ENCODE assay signal across 8 cellular contexts in the genomic region with DNA sequence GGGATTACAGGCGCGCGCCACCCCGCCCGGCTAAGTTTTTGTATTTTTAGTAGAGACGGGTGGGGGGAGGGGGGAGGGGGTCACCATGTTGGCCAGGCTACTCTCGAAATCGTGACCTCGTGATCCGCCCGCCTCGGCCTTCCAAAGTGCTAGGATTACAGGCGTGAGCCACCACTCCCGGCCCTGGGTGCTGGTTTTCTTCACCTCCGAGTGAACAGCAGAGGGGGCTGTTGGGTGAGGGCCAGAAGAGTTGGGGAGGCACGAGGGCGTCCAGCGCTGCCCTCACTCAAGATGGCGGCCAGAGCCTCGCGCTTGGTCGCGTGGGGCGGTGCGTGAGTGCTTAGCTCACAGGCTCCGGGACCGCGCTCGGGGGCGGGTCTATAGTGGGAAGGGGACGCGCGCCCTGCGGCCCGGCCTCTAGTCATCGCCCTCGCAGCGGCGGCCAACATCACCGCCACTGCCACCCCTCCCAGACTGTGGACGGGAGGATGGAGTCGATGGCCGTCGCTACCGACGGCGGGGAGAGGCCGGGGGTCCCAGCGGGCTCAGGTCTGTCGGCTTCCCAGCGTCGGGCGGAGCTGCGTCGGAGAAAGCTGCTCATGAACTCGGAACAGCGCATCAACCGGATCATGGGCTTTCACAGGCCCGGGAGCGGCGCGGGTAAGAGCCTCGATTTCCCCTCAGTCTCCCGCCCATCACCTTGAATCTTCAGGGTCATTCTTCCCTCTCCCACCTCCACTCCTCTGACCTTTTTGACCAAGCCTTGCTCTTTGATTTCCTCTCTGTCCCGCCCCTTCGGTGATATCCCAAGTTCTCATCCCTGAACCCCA. TPM values are rescaled to one million over a fixed set of nuclear protein-coding genes. Genes with fewer than 3 reads are reported as not detected.
DNase-seq lines count a peak whose midpoint lies in the region; ATAC-seq and TF ChIP-seq lines count a peak whose summit lies in the region.

A gene (plus strand): TSS at position 416 of the 830 bp plus-strand sequence. CDS start 73 bp downstream, at position 489.

- WGBS in right lobe of liver (ENCODE audit: insufficient coverage, low coverage, low lambda C conversion rate, missing lambda C conversion rate) = 0% methylated on average over 8 of the region's 66 CpGs

- POLR2A ChIA-PET in CD4-positive, alpha-beta T cell (lab: Charles Lee) = interaction anchor here (0.6 to 3.8 kb wide), 21 partner anchors 20 to 1878 kb away, joined by 3 to 71 read pairs (median 5); a partner anchor contains a TSS
- POLR2A ChIA-PET in activated CD4-positive, alpha-beta memory T cell treated with anti-CD3 and anti-CD28 coated beads for 36 hours (lab: Charles Lee) = interaction anchor here (0.5 to 2.9 kb wide), 13 partner anchors 18 to 513 kb away, joined by 3 to 27 read pairs (median 6); a partner anchor contains a TSS

- peaks cover 0 to 8% (median 0%) of the 10 kb centered on the region in 4 donors for H3K4me1 ChIP-seq in right lobe of liver

- H3K36me3 ChIP-seq in right lobe of liver = peaks cover 0 to 4% (median 0%) of the 10 kb centered on the region in 4 donors

- no peaks in the 10 kb centered on the region for H3K27me3 ChIP-seq in CD4-positive, alpha-beta T cell (ENCODE audit: control insufficient read depth, insufficient read depth, low read length)
- H3K27me3 ChIP-seq in dorsolateral prefrontal cortex (no peaks in the 10 kb centered on the region), right lobe of liver (no peaks in the 10 kb centered on the region)

- peaks cover 34% of the 10 kb centered on the region for H3K36me3 Mint-ChIP-seq in CD4-positive, alpha-beta T cell (ENCODE audit: low read depth)
- peaks cover 5% of the 10 kb centered on the region for H3K36me3 Mint-ChIP-seq in activated CD4-positive, alpha-beta memory T cell treated with anti-CD3 and anti-CD28 coated beads for 36 hours

- H3K27me3 Mint-ChIP-seq in CD4-positive, alpha-beta T cell = no peaks in the 10 kb centered on the region
- no peaks in the 10 kb centered on the region for H3K27me3 Mint-ChIP-seq in activated CD4-positive, alpha-beta memory T cell treated with anti-CD3 and anti-CD28 coated beads for 36 hours

- TF ChIP-seq CTCF in CD4-positive, alpha-beta T cell (IDR thresholded peaks at IDR 0.05) = peak; percentile 63
- TF ChIP-seq CTCF in dorsolateral prefrontal cortex (IDR thresholded peaks at IDR 0.05 in 54 of 56, conservative IDR thresholded peaks at IDR 0.05 in 2 of 56; ENCODE audit: low read depth in 1 of 56, partially characterized antibody in 56 of 56) (peak in 50 of 56 donors; percentile 10 to 76 (median 47)), right lobe of liver (IDR thresholded peaks at IDR 0.05) (peak; percentile 54 to 64 (median 58))

- DNase-seq in CD4-positive, alpha-beta T cell = peak; percentile 92 to 97 (median 96)
- DNase-seq in NCI-H82 (lab: John Stamatoyannopoulos, UW) = peak; percentile 98
- peak; percentile 98 for DNase-seq in activated CD4-positive, alpha-beta memory T cell treated with anti-CD3 and anti-CD28 coated beads for 36 hours
- DNase-seq in dorsolateral prefrontal cortex = peak; percentile 96 to 99 (median 97)
- DNase-seq in right lobe of liver = peak; percentile 99
- peak; percentile 95 to 97 for DNase-seq in stimulated activated CD4-positive, alpha-beta T cell treated with anti-CD3 and anti-CD28 coated beads, Interleukin-4, amount 100 ng/mL, for 4 hours

- peak; percentile 96 for ATAC-seq in CD4-positive, alpha-beta T cell (ENCODE audit: poor library complexity)
- ATAC-seq in GM19397 (IDR thresholded peaks at IDR 0.05; ENCODE audit: unreplicated experiment) = peak; percentile 98
- peak; percentile 96 for ATAC-seq in HG03571 (IDR thresholded peaks at IDR 0.05; ENCODE audit: unreplicated experiment)
- ATAC-seq in right lobe of liver = peak; percentile 97 to 99 (median 98)

- H3K4me3 Mint-ChIP-seq in CD4-positive, alpha-beta T cell = peak within 1 kb of the TSS; percentile 92
- peak within 1 kb of the TSS; percentile 95 for H3K4me3 Mint-ChIP-seq in activated CD4-positive, alpha-beta memory T cell treated with anti-CD3 and anti-CD28 coated beads for 36 hours

- peak within 1 kb of the TSS; percentile 63 to 100 (median 94) for H3K4me3 ChIP-seq in dorsolateral prefrontal cortex
- peak within 1 kb of the TSS; percentile 74 to 92 (median 82) for H3K4me3 ChIP-seq in right lobe of liver

- H3K27ac ChIP-seq in CD4-positive, alpha-beta T cell (ENCODE audit: low read depth, low read length) = peak within 1 kb of the TSS; percentile 77
- H3K27ac ChIP-seq in dorsolateral prefrontal cortex (peak within 1 kb of the TSS; percentile 78 to 98 (median 95)), right lobe of liver (peak within 1 kb of the TSS; percentile 82 to 85 (median 84))

- H3K9me3 ChIP-seq in CD4-positive, alpha-beta T cell (ENCODE audit: control insufficient read depth, low read length) = no peaks in the 10 kb centered on the region
- H3K9me3 ChIP-seq in right lobe of liver = no peaks in the 10 kb centered on the region

- H3K4me1 Mint-ChIP-seq in CD4-positive, alpha-beta T cell (ENCODE audit: low read depth) = peaks cover 34% of the 10 kb centered on the region
- H3K4me1 Mint-ChIP-seq in activated CD4-positive, alpha-beta memory T cell treated with anti-CD3 and anti-CD28 coated beads for 36 hours (ENCODE audit: low read depth) = peaks cover 24% of the 10 kb centered on the region

- intact Hi-C loops in CD4-positive, alpha-beta T cell (cut with DNase I, micrococcal nuclease) = loop anchor here (1.0 to 10.0 kb wide), 13 partner anchors 20 to 734 kb away; a partner anchor contains a TSS
- intact Hi-C loops in activated CD4-positive, alpha-beta memory T cell treated with anti-CD3 and anti-CD28 coated beads for 36 hours (cut with micrococcal nuclease) = loop anchor here (1.0 to 10.0 kb wide), 13 partner anchors 20 to 734 kb away; a partner anchor contains a TSS
- intact Hi-C loops in dorsolateral prefrontal cortex (cut with DNase I) (loop anchor here (2.0 to 10.0 kb wide), 9 partner anchors 20 to 434 kb away; a partner anchor contains a TSS), right lobe of liver (cut with DNase I) (no loop called here)

- CTCF ChIA-PET in CD4-positive, alpha-beta T cell (lab: Charles Lee) = interaction anchor here (0.5 to 5.5 kb wide), 18 partner anchors 12 to 699 kb away, joined by 3 to 78 read pairs (median 3); a partner anchor contains a TSS
- CTCF ChIA-PET in activated CD4-positive, alpha-beta memory T cell treated with anti-CD3 and anti-CD28 coated beads for 36 hours (lab: Charles Lee) = interaction anchor here (0.6 to 3.5 kb wide), 22 partner anchors 11 to 598 kb away, joined by 3 to 21 read pairs (median 4); a partner anchor contains a TSS

- peak within 1 kb of the TSS; percentile 86 for H3K27ac Mint-ChIP-seq in CD4-positive, alpha-beta T cell
- peak within 1 kb of the TSS; percentile 89 for H3K27ac Mint-ChIP-seq in activated CD4-positive, alpha-beta memory T cell treated with anti-CD3 and anti-CD28 coated beads for 36 hours

- H3K9me3 Mint-ChIP-seq in CD4-positive, alpha-beta T cell = no peaks in the 10 kb centered on the region
- no peaks in the 10 kb centered on the region for H3K9me3 Mint-ChIP-seq in activated CD4-positive, alpha-beta memory T cell treated with anti-CD3 and anti-CD28 coated beads for 36 hours

- peak; percentile 90 for TF ChIP-seq POLR2A in right lobe of liver (IDR thresholded peaks at IDR 0.05)

RNA-seq across cellular contexts. Expression of the gene that starts here (rescaled TPM):
- 10 to 100 TPM; 49.3 to 51.1 TPM for total RNA-seq in CD4-positive, alpha-beta T cell
- total RNA-seq in activated CD4-positive, alpha-beta memory T cell treated with anti-CD3 and anti-CD28 coated beads for 36 hours = 10 to 100 TPM; 40.3 to 41.2 TPM
- total RNA-seq in dorsolateral prefrontal cortex = 10 to 100 TPM; 23.1 to 93.4 (median 48.1) TPM
- total RNA-seq in right lobe of liver = 10 to 100 TPM in 4 of 6 experiments, 1 to 10 TPM in 2; 8.2 to 16.9 (median 12.0) TPM

Comparison
In these comparisons a context has a peak if more than half of its experiments do, and no peak if none do; other contexts are left out.
1. Peak in every context shown above with its lines: DNase-seq, ATAC-seq, H3K4me3 ChIP-seq and H3K27ac ChIP-seq.
2. intact Hi-C loops: an anchor here in CD4-positive, alpha-beta T cell (1.0 to 10.0 kb wide), activated CD4-positive, alpha-beta memory T cell treated with anti-CD3 and anti-CD28 coated beads for 36 hours (1.0 to 10.0 kb wide) and dorsolateral prefrontal cortex (2.0 to 10.0 kb wide); none called in right lobe of liver.